ENCODE assay signal across 19 cellular contexts in genomic region chr5:115343855-115344254, GRCh38. TPM values are rescaled to one million over a fixed set of nuclear protein-coding genes. Genes with fewer than 3 reads are reported as not detected.
A peak's percentile ranks its signal among the peaks of the same experiment; 100 is the strongest.
DNase-seq lines count a peak whose midpoint lies in the region; ATAC-seq and TF ChIP-seq lines count a peak whose summit lies in the region.
"Had no signal": no experiment of that assay in that cellular context is flagged by ENCODE, and none has a peak within 500 bp of the region (broad histone marks: within the 10 kb centered on the region; RNA-seq: fewer than 3 reads in every experiment).

No MANE protein-coding gene starts in this region.

- DNase-seq in EL (peak; percentile 56), Panc1 (ENCODE audit: low read depth, low spot score) (peak; percentile 54), renal cortical epithelial cell (ENCODE audit: low read depth) (peak; percentile 42), HK-2 (ENCODE audit: unreplicated experiment) (no peak)
- DNase-seq in naive thymus-derived CD4-positive, alpha-beta T cell, result no peak
- DNase-seq: activated CD4-positive, alpha-beta T cell treated with anti-CD3 and anti-CD28 coated beads, Interleukin-2, amount 50 U/mL, for 48 hours; activated naive CD4-positive, alpha-beta T cell treated with anti-CD3 and anti-CD28 coated beads for 36 hours; hippocampal formation; mesendoderm; NCI-H2029 treated with DMSO at 0.1 percent for 48 hours; posterior cingulate gyrus; stimulated activated CD4-positive, alpha-beta T cell treated with anti-CD3 and anti-CD28 coated beads, Interleukin-4, amount 100 ng/mL, for 4 hours; stimulated activated naive CD8-positive, alpha-beta T cell treated with anti-CD3 and anti-CD28 coated beads, Interleukin-15, amount 100 ng/mL, for 72 hours; T-cell had no signal

- no peaks in the 10 kb centered on the region for H3K36me3 ChIP-seq in Panc1 (ENCODE audit: control insufficient read depth, insufficient read depth, low read length)
- no peaks in the 10 kb centered on the region for H3K36me3 ChIP-seq in naive thymus-derived CD4-positive, alpha-beta T cell (ENCODE audit: control insufficient read depth in 2 of 3, insufficient read depth in 3 of 3, low read length in 3 of 3)
- H3K36me3 ChIP-seq: HAP-1 had no signal

- H3K4me1 Mint-ChIP-seq in naive thymus-derived CD4-positive, alpha-beta T cell, result no peaks in the 10 kb centered on the region
- H3K4me1 Mint-ChIP-seq: IgD-negative memory B cell; stimulated activated naive CD8-positive, alpha-beta T cell treated with anti-CD3 and anti-CD28 coated beads, Interleukin-15, amount 100 ng/mL, for 72 hours; T-cell had no signal

- H3K36me3 Mint-ChIP-seq in naive thymus-derived CD4-positive, alpha-beta T cell, result peaks cover 0 to 6% (median 0%) of the 10 kb centered on the region in 5 donors
- H3K36me3 Mint-ChIP-seq: IgD-negative memory B cell, T-cell had no signal

- H3K4me3 ChIP-seq in Panc1 (ENCODE audit: low read depth in 2 of 2, low read length in 2 of 2), result no peak overlapping the region
- no peak overlapping the region for H3K4me3 ChIP-seq in naive thymus-derived CD4-positive, alpha-beta T cell (ENCODE audit: low read length)
- H3K4me3 ChIP-seq: HAP-1 had no signal

- no peaks in the 10 kb centered on the region for H3K9me3 ChIP-seq in Panc1 (ENCODE audit: control insufficient read depth, insufficient read depth, low read depth, low read length)
- H3K9me3 ChIP-seq in naive thymus-derived CD4-positive, alpha-beta T cell (ENCODE audit: control insufficient read depth in 2 of 3, low read length in 3 of 3), result no peaks in the 10 kb centered on the region
- H3K9me3 ChIP-seq: HAP-1 had no signal

- intact Hi-C loops in Panc1 (cut with micrococcal nuclease; ENCODE audit: unreplicated experiment), result no loop called here
- intact Hi-C loops in naive thymus-derived CD4-positive, alpha-beta T cell (cut with micrococcal nuclease), result no loop called here

- no peak overlapping the region for H3K27ac Mint-ChIP-seq in naive thymus-derived CD4-positive, alpha-beta T cell
- H3K27ac Mint-ChIP-seq: activated naive CD4-positive, alpha-beta T cell treated with anti-CD3 and anti-CD28 coated beads for 36 hours; IgD-negative memory B cell; stimulated activated naive CD8-positive, alpha-beta T cell treated with anti-CD3 and anti-CD28 coated beads, Interleukin-15, amount 100 ng/mL, for 72 hours; T-cell had no signal

- ATAC-seq in Panc1 (no peak), esophagus mucosa (peak; percentile 45), HG03342 (IDR thresholded peaks at IDR 0.05; ENCODE audit: unreplicated experiment) (no peak), HG02798 (IDR thresholded peaks at IDR 0.05; ENCODE audit: poor library complexity, unreplicated experiment) (no peak)
- no peak for ATAC-seq in naive thymus-derived CD4-positive, alpha-beta T cell
- ATAC-seq: stimulated activated naive CD8-positive, alpha-beta T cell treated with anti-CD3 and anti-CD28 coated beads, Interleukin-15, amount 100 ng/mL, for 72 hours; T-cell had no signal

- peaks cover 0 to 9% (median 0%) of the 10 kb centered on the region in 11 donors for H3K9me3 Mint-ChIP-seq in naive thymus-derived CD4-positive, alpha-beta T cell
- H3K9me3 Mint-ChIP-seq: activated naive CD4-positive, alpha-beta T cell treated with anti-CD3 and anti-CD28 coated beads for 36 hours; stimulated activated naive CD8-positive, alpha-beta T cell treated with anti-CD3 and anti-CD28 coated beads, Interleukin-15, amount 100 ng/mL, for 72 hours; T-cell had no signal

- CTCF ChIA-PET in Panc1 (lab: Charles Lee), result no interaction called here
- CTCF ChIA-PET in naive thymus-derived CD4-positive, alpha-beta T cell (lab: Charles Lee), result no interaction called here

- no peak overlapping the region for H3K27ac ChIP-seq in Panc1 (ENCODE audit: low read length)
- no peak overlapping the region for H3K27ac ChIP-seq in naive thymus-derived CD4-positive, alpha-beta T cell (ENCODE audit: low read depth, low read length)

- H3K27me3 Mint-ChIP-seq in naive thymus-derived CD4-positive, alpha-beta T cell, result peaks cover 31 to 48% (median 37%) of the 10 kb centered on the region in 5 donors

- no peak for TF ChIP-seq CTCF in Panc1 (IDR thresholded peaks at IDR 0.05)

- no peaks in the 10 kb centered on the region for H3K4me1 ChIP-seq in Panc1 (ENCODE audit: control insufficient read depth, insufficient read depth, low read length)
- no peaks in the 10 kb centered on the region for H3K4me1 ChIP-seq in naive thymus-derived CD4-positive, alpha-beta T cell (ENCODE audit: control insufficient read depth in 2 of 2, insufficient read depth in 2 of 2, low read length in 2 of 2)

- BruUV-seq in Panc1 (replicated peaks; lab: Mats Ljungman, UMichigan), result no TSS peak

- POLR2A ChIA-PET in Panc1 (lab: Charles Lee), result no interaction called here
- POLR2A ChIA-PET in naive thymus-derived CD4-positive, alpha-beta T cell (lab: Charles Lee), result no interaction called here

- H3K27me3 ChIP-seq in Panc1 (ENCODE audit: control insufficient read depth, insufficient read depth, low read length), result 0 out of 2 replicates have a peak, but pooled peaks cover 2% of the 10 kb centered on the region
- H3K27me3 ChIP-seq in naive thymus-derived CD4-positive, alpha-beta T cell (ENCODE audit: control insufficient read depth in 2 of 2, insufficient read depth in 2 of 2, low read length in 2 of 2), result no peaks in the 10 kb centered on the region

- in situ Hi-C loops in Panc1 (cut with HindIII; ENCODE audit: low pct_unique_long_range_greater_than_20kb, low sequenced_read_pairs), result no loop called here

- H3K4me3 Mint-ChIP-seq in naive thymus-derived CD4-positive, alpha-beta T cell, result no peak overlapping the region
- H3K4me3 Mint-ChIP-seq: activated naive CD4-positive, alpha-beta T cell treated with anti-CD3 and anti-CD28 coated beads for 36 hours; IgD-negative memory B cell; stimulated activated naive CD8-positive, alpha-beta T cell treated with anti-CD3 and anti-CD28 coated beads, Interleukin-15, amount 100 ng/mL, for 72 hours; T-cell had no signal

RNA-seq across cellular contexts. Expression of gene CCDC112, which starts 47.4 kb away (rescaled TPM):
- total RNA-seq in Panc1 (2021; ENCODE audit: unreplicated experiment) (5.6 TPM), esophagus mucosa (3.3 TPM), renal cortical epithelial cell (5.7 and 12.2 TPM in 2 replicates)
- polyA plus RNA-seq in Panc1 (2012; ENCODE audit: insufficient read length), result 4.4 TPM
- total RNA-seq in naive thymus-derived CD4-positive, alpha-beta T cell, result 1 to 10 TPM in 4 of 5 experiments, under 1 TPM in 1; 0.51 to 8.5 (median 3.9) TPM
- polyA plus RNA-seq in naive thymus-derived CD4-positive, alpha-beta T cell, result 1 to 10 TPM; 2.7 to 3.6 TPM

Comparison
In these comparisons a context has a peak if more than half of its experiments do, and no peak if none do; other contexts are left out.
1. DNase-seq: peak in EL (single experiment), Panc1 (single experiment) and renal cortical epithelial cell (single experiment); none in naive thymus-derived CD4-positive, alpha-beta T cell (0 of 9) and HK-2 (single experiment).